ENCODE assay signal across 9 cellular contexts in the genomic region with DNA sequence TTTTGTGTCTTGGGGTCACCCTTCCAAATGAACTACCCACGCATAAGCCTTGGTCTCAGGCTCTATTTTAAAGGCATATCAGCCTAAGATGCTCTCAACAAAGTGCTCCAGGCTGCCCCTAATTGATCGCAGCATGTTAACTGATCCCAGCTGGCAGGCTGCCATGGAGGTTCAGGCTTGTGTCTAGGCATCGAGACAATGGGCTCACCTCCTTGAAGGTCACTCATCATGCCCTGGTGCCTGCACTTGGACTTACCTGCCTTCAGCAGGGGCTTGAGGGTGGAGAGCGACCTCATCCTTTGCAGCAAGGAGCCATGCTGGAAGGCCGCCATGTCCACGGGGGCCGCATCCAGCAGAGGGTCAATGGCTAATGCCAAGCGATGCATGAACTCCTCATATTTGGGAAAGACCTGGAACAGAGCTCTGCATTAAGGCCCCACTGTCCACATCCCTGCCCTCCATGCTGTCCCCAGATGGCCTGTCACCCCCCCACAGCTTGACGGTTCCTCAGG.
"Had no signal": no experiment of that assay in that cellular context is flagged by ENCODE, and none has a peak within 500 bp of the region (broad histone marks: within the 10 kb centered on the region; RNA-seq: fewer than 3 reads in every experiment).

No MANE protein-coding gene starts in this region.

- FAIRE-seq: HTR-8/SVneo had no signal

- H3K9ac ChIP-seq: GM23248, KMS-11 had no signal

- DNase-seq: GM23248, GOT3, H7, IMR-90, KBM-7 had no signal

- H3K4me3 ChIP-seq: GM23248, HAP-1 had no signal

- H3K27ac ChIP-seq: GM23248, KMS-11 had no signal

- H3K36me3 ChIP-seq: HAP-1 had no signal

- H2AFZ ChIP-seq: GM23248 had no signal

- H3K4me1 ChIP-seq: HAP-1 had no signal

- H3K9me3 ChIP-seq: HAP-1 had no signal

- H3K4me2 ChIP-seq: KMS-11 had no signal

- ATAC-seq: HCT116 had no signal
